In genomic region chr3:117842086-117842485, GRCh38 we compare ENCODE assay signal across 28 cellular contexts.
A peak's percentile ranks its signal among the peaks of the same experiment; 100 is the strongest.
DNase-seq lines count a peak whose midpoint lies in the region; ATAC-seq, FAIRE-seq and TF ChIP-seq lines count a peak whose summit lies in the region.
"Had no signal": no experiment of that assay in that cellular context is flagged by ENCODE, and none has a peak within 500 bp of the region (broad histone marks: within the 10 kb centered on the region; RNA-seq: fewer than 3 reads in every experiment).

No MANE protein-coding gene starts in this region.

- H3K36me3 ChIP-seq in right atrium auricular region (no peaks in the 10 kb centered on the region), PC-3 (ENCODE audit: low read depth, low read length) (no peaks in the 10 kb centered on the region)
- H3K36me3 ChIP-seq: brain microvascular endothelial cell, left ventricle myocardium inferior, neutrophil, right lobe of liver, upper lobe of right lung had no signal

- H3K79me2 ChIP-seq in PC-3 (ENCODE audit: low read length) = no peaks in the 10 kb centered on the region

- no peaks in the 10 kb centered on the region for H3K9me2 ChIP-seq in PC-3 (replicated peaks; ENCODE audit: low read length)

- no peak for ATAC-seq in PC-3
- ATAC-seq: activated T-cell treated with anti-CD3 and anti-CD28 coated beads, Interleukin-2, amount 50 U/mL, for 72 hours; right lobe of liver; stimulated activated effector memory CD8-positive, alpha-beta T cell treated with anti-CD3 and anti-CD28 coated beads, Interleukin-12 subunit alpha, Interleukin-12 subunit beta, amount 100 ng/mL, for 72 hours; upper lobe of right lung had no signal

- DNase-seq in NCI-H82 (lab: John Stamatoyannopoulos, UW) = peak; percentile 54
- no peak for DNase-seq in NCI-H82 treated with DMSO at 0.1 percent for 48 hours (lab: John Stamatoyannopoulos, UW; ENCODE audit: unreplicated experiment)
- peak; percentile 52 for DNase-seq in NCI-H187 treated with DMSO at 0.1 percent for 48 hours (lab: John Stamatoyannopoulos, UW)
- DNase-seq in NCI-H446 treated with DMSO at 0.1 percent for 48 hours (lab: John Stamatoyannopoulos, UW) = peak; percentile 21
- DNase-seq in effector CD4-positive, alpha-beta T cell = no peak
- no peak for DNase-seq in right atrium auricular region (ENCODE audit: low spot score)
- DNase-seq in frontal cortex (ENCODE audit: low spot score in 2 of 2) = no peak
- DNase-seq in PC-3 = no peak
- DNase-seq: activated CD4-positive, alpha-beta T cell treated with anti-CD3 and anti-CD28 coated beads, Interleukin-2, amount 50 U/mL, for 4 hours; activated naive CD4-positive, alpha-beta T cell treated with Interleukin-2 at 50 U/mL for 16 hours; activated T-cell treated with anti-CD3 and anti-CD28 coated beads, Interleukin-2, amount 50 U/mL, for 72 hours; brain microvascular endothelial cell; Caco-2; Karpas-422; left ventricle myocardium inferior; naive B cell; NCI-H2227 treated with DMSO at 0.1 percent for 48 hours; right lobe of liver; stimulated activated CD4-positive, alpha-beta T cell treated with anti-CD3 and anti-CD28 coated beads, Interleukin-12 subunit alpha, Interleukin-12 subunit beta, amount 100 ng/mL, for 4 hours; stimulated activated CD4-positive, alpha-beta T cell treated with anti-CD3 and anti-CD28 coated beads, Interleukin-4, amount 100 ng/mL, for 24 hours; T-helper 1 cell; upper lobe of right lung had no signal

- H4K20me1 ChIP-seq in PC-3 (ENCODE audit: low read length) = no peaks in the 10 kb centered on the region

- no peaks in the 10 kb centered on the region for H3K4me1 ChIP-seq in right atrium auricular region
- no peaks in the 10 kb centered on the region for H3K4me1 ChIP-seq in PC-3 (ENCODE audit: insufficient read depth, low read length)
- H3K4me1 ChIP-seq: Caco-2, left ventricle myocardium inferior, right lobe of liver, upper lobe of right lung had no signal

- no peaks in the 10 kb centered on the region for H3K9me3 ChIP-seq in right atrium auricular region
- 0 out of 2 replicates have a peak, but pooled peaks cover 11% of the 10 kb centered on the region for H3K9me3 ChIP-seq in PC-3 (ENCODE audit: low read length)
- H3K9me3 ChIP-seq: Caco-2, left ventricle myocardium inferior, neutrophil, right lobe of liver, upper lobe of right lung had no signal

- H3K27ac ChIP-seq in right atrium auricular region = no peak overlapping the region
- no peak overlapping the region for H3K27ac ChIP-seq in PC-3 (ENCODE audit: low read length)
- H3K27ac ChIP-seq: brain microvascular endothelial cell, HL-60, left ventricle myocardium inferior, neutrophil, right lobe of liver, upper lobe of right lung had no signal

- no peak overlapping the region for H2AFZ ChIP-seq in PC-3 (ENCODE audit: low read length)

- no peaks in the 10 kb centered on the region for H3F3A ChIP-seq in PC-3 (ENCODE audit: low read length, unreplicated experiment)

- intact Hi-C loops in PC-3 (cut with micrococcal nuclease) = no loop called here

- no peak overlapping the region for H3K4me2 ChIP-seq in PC-3 (ENCODE audit: low read length)

- BruUV-seq in PC-3 (replicated peaks; lab: Mats Ljungman, UMichigan) = no TSS peak

- H3K4me3 ChIP-seq in right atrium auricular region (no peak overlapping the region), PC-3 (ENCODE audit: low read length) (no peak overlapping the region)
- H3K4me3 ChIP-seq: left ventricle myocardium inferior, right lobe of liver, upper lobe of right lung had no signal

- TF ChIP-seq CTCF in right atrium auricular region (IDR thresholded peaks at IDR 0.05) (no peak), PC-3 (conservative IDR thresholded peaks at IDR 0.05; ENCODE audit: low read depth, low read length) (no peak)

- POLR2A ChIA-PET in PC-3 (lab: Charles Lee; ENCODE audit: unreplicated experiment) = no interaction called here

- no peak overlapping the region for H3K9ac ChIP-seq in PC-3 (ENCODE audit: low read length)

- FAIRE-seq in frontal cortex (lab: Jason Lieb, UNC) = no peak
- FAIRE-seq: GM12892, islet of Langerhans, TTC549 had no signal

- CTCF ChIA-PET in PC-3 (lab: Charles Lee) = no interaction called here

- H3K27me3 ChIP-seq in right atrium auricular region (no peaks in the 10 kb centered on the region), PC-3 (ENCODE audit: low read length) (no peaks in the 10 kb centered on the region)
- H3K27me3 ChIP-seq: brain microvascular endothelial cell, neutrophil, right lobe of liver, upper lobe of right lung had no signal

Comparison
In these comparisons a context has a peak if more than half of its experiments do, and no peak if none do; other contexts are left out.
1. DNase-seq: peak in NCI-H82 (single experiment), NCI-H187 treated with DMSO at 0.1 percent for 48 hours (single experiment) and NCI-H446 treated with DMSO at 0.1 percent for 48 hours (single experiment); none in NCI-H82 treated with DMSO at 0.1 percent for 48 hours (single experiment), effector CD4-positive, alpha-beta T cell (single experiment), right atrium auricular region (single experiment), frontal cortex (0 of 2) and PC-3 (single experiment).